In the genomic region with DNA sequence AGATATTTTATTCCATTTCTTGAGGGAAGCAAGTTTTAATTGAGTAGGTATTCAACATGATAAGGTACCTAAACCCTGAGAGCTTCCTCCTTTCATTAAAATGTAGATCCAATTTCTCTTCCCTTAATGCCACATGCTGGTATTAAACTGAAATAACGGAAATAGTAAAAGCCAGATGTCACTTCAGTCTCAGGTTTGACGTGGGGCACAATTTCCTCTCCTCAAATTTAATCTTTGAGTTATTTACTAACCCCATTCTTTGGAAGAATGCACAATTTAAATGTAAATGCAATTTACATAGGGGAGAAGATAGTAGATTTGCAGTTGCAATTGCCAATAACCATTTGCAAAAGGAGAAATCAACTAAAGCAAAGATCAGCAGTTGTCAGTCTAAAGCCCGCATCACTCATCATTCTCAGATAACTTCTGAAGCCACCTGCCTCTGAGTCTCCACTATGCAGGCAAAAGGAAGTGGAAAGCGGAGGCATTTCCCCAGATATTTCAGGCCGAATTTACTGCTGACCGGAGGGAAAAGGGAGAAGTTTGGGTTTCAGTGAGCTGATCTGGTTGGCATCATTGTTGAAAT, we compare ENCODE assay signal across 26 cellular contexts. TPM values are rescaled to one million over a fixed set of nuclear protein-coding genes. Genes with fewer than 3 reads are reported as not detected.
"Had no signal": no experiment of that assay in that cellular context is flagged by ENCODE, and none has a peak within 500 bp of the region (broad histone marks: within the 10 kb centered on the region; RNA-seq: fewer than 3 reads in every experiment).

No MANE protein-coding gene starts in this region.

- H3K4me1 ChIP-seq: right atrium auricular region, right lobe of liver, tibial nerve, uterus had no signal

- H3K27ac ChIP-seq: ovary, right atrium auricular region, right lobe of liver, tibial nerve, uterus had no signal

- H3K4me3 ChIP-seq: left ventricle myocardium inferior, lung, ovary, right atrium auricular region, right lobe of liver, smooth muscle cell, tibial nerve, uterus had no signal

- H3K36me3 ChIP-seq: left ventricle myocardium inferior, ovary, right atrium auricular region, right lobe of liver, tibial nerve, uterus had no signal

- DNase-seq: islet precursor cell; left ventricle myocardium inferior; mesendoderm; naive B cell; natural killer cell; nephron progenitor cell; ovary; stimulated activated CD4-positive, alpha-beta T cell treated with anti-CD3 and anti-CD28 coated beads, Interleukin-1b, Interleukin-23, amount 100 ng/mL, for 48 hours; stimulated activated CD4-positive, alpha-beta T cell treated with anti-CD3 and anti-CD28 coated beads, Interleukin-2, amount 100 ng/mL, for 48 hours; stimulated activated CD4-positive, alpha-beta T cell treated with anti-CD3 and anti-CD28 coated beads, Interleukin-4, amount 100 ng/mL, for 4 hours; stimulated activated CD8-positive, alpha-beta memory T cell treated with anti-CD3 and anti-CD28 coated beads, Interleukin-4, amount 100 ng/mL, for 48 hours; stimulated activated naive CD4-positive, alpha-beta T cell treated with Interleukin-2 at 50 U/mL for 16 hours; stimulated activated naive CD8-positive, alpha-beta T cell treated with anti-CD3 and anti-CD28 coated beads, Interleukin-15, amount 100 ng/mL, for 72 hours; substantia nigra; uterus had no signal

- H3K9me3 ChIP-seq: left ventricle myocardium inferior, ovary, right atrium auricular region, right lobe of liver, tibial nerve, uterus had no signal

- H3K27me3 ChIP-seq: ovary, right atrium auricular region, uterus had no signal

- H3K4me2 ChIP-seq: smooth muscle cell had no signal

- ATAC-seq: natural killer cell; right lobe of liver; stimulated activated memory B cell treated with anti-CD40 and anti-IgM and Interleukin-4, amounts not matched to agents 10 μg/mL and 1 μg/mL and 100 μg/mL, for 72 hours; stimulated activated naive CD8-positive, alpha-beta T cell treated with anti-CD3 and anti-CD28 coated beads, Interleukin-15, amount 100 ng/mL, for 72 hours had no signal

RNA-seq across cellular contexts. Expression of a gene that starts 2.1 kb away (rescaled TPM):
- total RNA-seq: left ventricle myocardium inferior, lower leg skin, natural killer cell, pulmonary artery endothelial cell, right atrium auricular region, right lobe of liver, skeletal muscle tissue, tibial nerve, ureter had no signal

RNA-seq across cellular contexts. Expression of a gene that starts 31.9 kb away (rescaled TPM):
- total RNA-seq: left ventricle myocardium inferior, mononuclear cell, pulmonary artery endothelial cell, skeletal muscle tissue had no signal
